ENCODE assay signal across 30 cellular contexts in genomic region chr1:22694172-22694571, GRCh38. TPM values are rescaled to one million over a fixed set of nuclear protein-coding genes. Genes with fewer than 3 reads are reported as not detected.
A peak's percentile ranks its signal among the peaks of the same experiment; 100 is the strongest.
DNase-seq lines count a peak whose midpoint lies in the region; ATAC-seq, FAIRE-seq and TF ChIP-seq lines count a peak whose summit lies in the region.
"Had no signal": no experiment of that assay in that cellular context is flagged by ENCODE, and none has a peak within 500 bp of the region (broad histone marks: within the 10 kb centered on the region; RNA-seq: fewer than 3 reads in every experiment).

No MANE protein-coding gene starts in this region.

- POLR2A ChIA-PET in K562 (lab: Yijun Ruan, JAX), result interaction anchor here (0.7 kb wide), 1 partner anchor 8 kb away, joined by 5 read pairs; no protein-coding TSS in a partner anchor

- TF ChIP-seq POLR2A in K562 (conservative IDR thresholded peaks at IDR 0.05), result no peak
- no peak for TF ChIP-seq POLR2A in spleen (IDR thresholded peaks at IDR 0.05)

- H3K4me3 Mint-ChIP-seq in natural killer cell treated with Interleukin-12 subunit alpha and Interleukin-12 subunit beta and Interleukin-15 and Interleukin-18, amount 100 ng/mL, for 72 hours, result no peak overlapping the region
- no peak overlapping the region for H3K4me3 Mint-ChIP-seq in natural killer cell
- H3K4me3 Mint-ChIP-seq: CD14-positive monocyte; CD4-positive, alpha-beta memory T cell; CD4-positive, CD25-positive, alpha-beta regulatory T cell; CD8-positive, alpha-beta memory T cell had no signal

- no peak for ATAC-seq in natural killer cell treated with Interleukin-12 subunit alpha and Interleukin-12 subunit beta and Interleukin-15 and Interleukin-18, amount 100 ng/mL, for 72 hours
- ATAC-seq in natural killer cell (no peak), K562 (no peak), GM19397 (IDR thresholded peaks at IDR 0.05; ENCODE audit: unreplicated experiment) (no peak)
- ATAC-seq: GM12878 had no signal

- H3K27me3 Mint-ChIP-seq in natural killer cell treated with Interleukin-12 subunit alpha and Interleukin-12 subunit beta and Interleukin-15 and Interleukin-18, amount 100 ng/mL, for 72 hours, result peaks cover 0 to 2% of the 10 kb centered on the region in 2 donors
- H3K27me3 Mint-ChIP-seq in natural killer cell (ENCODE audit: low read depth in 2 of 2), result peaks cover 0 to 4% of the 10 kb centered on the region in 2 donors
- H3K27me3 Mint-ChIP-seq: CD4-positive, CD25-positive, alpha-beta regulatory T cell had no signal

- no peaks in the 10 kb centered on the region for H3K36me3 Mint-ChIP-seq in natural killer cell treated with Interleukin-12 subunit alpha and Interleukin-12 subunit beta and Interleukin-15 and Interleukin-18, amount 100 ng/mL, for 72 hours
- no peaks in the 10 kb centered on the region for H3K36me3 Mint-ChIP-seq in natural killer cell
- H3K36me3 Mint-ChIP-seq: CD14-positive monocyte; CD4-positive, alpha-beta memory T cell; CD4-positive, CD25-positive, alpha-beta regulatory T cell; CD8-positive, alpha-beta memory T cell had no signal

- TF ChIP-seq CTCF in natural killer cell (IDR thresholded peaks at IDR 0.05), result no peak
- TF ChIP-seq CTCF in K562 (IDR thresholded peaks at IDR 0.05 in 2 of 3, conservative IDR thresholded peaks at IDR 0.05 in 1 of 3; ENCODE audit: insufficient read depth in 2 of 3, low read depth in 1 of 3, low read length in 3 of 3), result no peak
- no peak for TF ChIP-seq CTCF in spleen (IDR thresholded peaks at IDR 0.05 in 8 of 11, conservative IDR thresholded peaks at IDR 0.05 in 3 of 11)

- no peak for FAIRE-seq in K562 (lab: Jason Lieb, UNC)
- FAIRE-seq: A204.1, GM12878, GM12892, GM18507 had no signal

- no peaks in the 10 kb centered on the region for H3K79me2 ChIP-seq in K562 (ENCODE audit: control insufficient read depth, insufficient read depth, low read length)

- H3K36me3 ChIP-seq in K562 (ENCODE audit: control insufficient read depth, insufficient read depth, low read length), result no peaks in the 10 kb centered on the region
- no peaks in the 10 kb centered on the region for H3K36me3 ChIP-seq in spleen
- H3K36me3 ChIP-seq: BE2C, BLaER1 had no signal

- no peaks in the 10 kb centered on the region for H3K4me1 ChIP-seq in K562 (replicated peaks in 1 of 2; ENCODE audit: control insufficient read depth in 2 of 2, insufficient read depth in 2 of 2, low read length in 2 of 2)
- no peaks in the 10 kb centered on the region for H3K4me1 ChIP-seq in spleen
- H3K4me1 ChIP-seq: BE2C, BLaER1 had no signal

- no peak overlapping the region for H3K27ac Mint-ChIP-seq in natural killer cell treated with Interleukin-12 subunit alpha and Interleukin-12 subunit beta and Interleukin-15 and Interleukin-18, amount 100 ng/mL, for 72 hours
- H3K27ac Mint-ChIP-seq in natural killer cell, result no peak overlapping the region
- H3K27ac Mint-ChIP-seq: CD14-positive monocyte; CD4-positive, alpha-beta memory T cell; CD4-positive, CD25-positive, alpha-beta regulatory T cell had no signal

- no peaks in the 10 kb centered on the region for H4K20me1 ChIP-seq in K562 (replicated peaks; ENCODE audit: control insufficient read depth, insufficient read depth, low read length)
- H4K20me1 ChIP-seq: BLaER1 had no signal

- CTCF ChIA-PET in K562 (lab: Yijun Ruan, JAX; ENCODE audit: low intra/inter-chr PET ratio), result no interaction called here

- in situ Hi-C loops in K562 (cut with MboI), result no loop called here

- H3K4me1 Mint-ChIP-seq in natural killer cell treated with Interleukin-12 subunit alpha and Interleukin-12 subunit beta and Interleukin-15 and Interleukin-18, amount 100 ng/mL, for 72 hours (ENCODE audit: low read depth in 2 of 2), result no peaks in the 10 kb centered on the region
- no peaks in the 10 kb centered on the region for H3K4me1 Mint-ChIP-seq in natural killer cell
- H3K4me1 Mint-ChIP-seq: CD14-positive monocyte; CD4-positive, alpha-beta memory T cell; CD4-positive, CD25-positive, alpha-beta regulatory T cell; CD8-positive, alpha-beta memory T cell had no signal

- H3K27me3 ChIP-seq in K562 (ENCODE audit: control insufficient read depth in 2 of 2, insufficient read depth in 2 of 2, low read length in 2 of 2) (peaks cover 22 to 43% of the 10 kb centered on the region in 2 experiments), spleen (replicated peaks in 1 of 7) (no peaks in the 10 kb centered on the region)
- H3K27me3 ChIP-seq: BE2C, BLaER1 had no signal

- no TSS peak for BruUV-seq in K562 (replicated peaks; lab: Mats Ljungman, UMichigan)

- 5% methylated on average over 5 of the region's 5 CpGs for WGBS in K562 (ENCODE audit: insufficient coverage, low coverage, missing lambda C conversion rate)
- 86 to 96% (median 88%) methylated on average over 4 to 5 of the region's 5 CpGs for WGBS in spleen, 5 donors

- H3K9me3 ChIP-seq in K562 (replicated peaks; ENCODE audit: control insufficient read depth, insufficient read depth, low read depth, low read length) (no peaks in the 10 kb centered on the region), spleen (no peaks in the 10 kb centered on the region)
- H3K9me3 ChIP-seq: BE2C, BLaER1 had no signal

- TF ChIP-seq EP300 in K562 (IDR thresholded peaks at IDR 0.05; ENCODE audit: low read length), result no peak

- H3K4me3 ChIP-seq in K562 (no peak overlapping the region), spleen (no peak overlapping the region)
- H3K4me3 ChIP-seq: BLaER1, GM12878 had no signal

- intact Hi-C loops in natural killer cell (cut with micrococcal nuclease), result no loop called here
- intact Hi-C loops in K562 (cut with micrococcal nuclease), result no loop called here
- intact Hi-C loops in spleen (cut with DNase I; ENCODE audit: low total_unique reads), result no loop called here

- TF ChIP-seq RAD21 in K562 (CRISPR knock-in tag; conservative IDR thresholded peaks at IDR 0.05 in 1 of 2, IDR thresholded peaks at IDR 0.05 in 1 of 2), result no peak

- DNase-seq in natural killer cell treated with Interleukin-12 subunit alpha and Interleukin-12 subunit beta and Interleukin-15 and Interleukin-18, amount 100 ng/mL, for 72 hours (ENCODE audit: low spot score), result peak; percentile 44
- DNase-seq in natural killer cell, result no peak
- no peak for DNase-seq in K562 (ENCODE audit: extremely low read depth in 1 of 4, low spot score in 3 of 4)
- no peak for DNase-seq in spleen
- DNase-seq: 8988T; ACHN; BE2C; C1 segment of cervical spinal cord; CD4-positive, alpha-beta memory T cell; CD4-positive, CD25-positive, alpha-beta regulatory T cell; CD8-positive, alpha-beta memory T cell; COR-L47; DMS 273 treated with DMSO at 0.1 percent for 48 hours; DMS153; DMS53; DMS79; DND-41; EL; GDM1 had no signal

- H3K9me1 ChIP-seq in K562 (ENCODE audit: control insufficient read depth, insufficient read depth, low read length), result no peaks in the 10 kb centered on the region

- H2AFZ ChIP-seq in K562 (ENCODE audit: low read depth, low read length), result no peak overlapping the region

- no peak overlapping the region for H3K4me2 ChIP-seq in K562 (ENCODE audit: insufficient read depth, low read length)
- H3K4me2 ChIP-seq: BLaER1 had no signal

- H3K9me3 Mint-ChIP-seq in natural killer cell treated with Interleukin-12 subunit alpha and Interleukin-12 subunit beta and Interleukin-15 and Interleukin-18, amount 100 ng/mL, for 72 hours, result no peaks in the 10 kb centered on the region
- H3K9me3 Mint-ChIP-seq in natural killer cell, result no peaks in the 10 kb centered on the region
- H3K9me3 Mint-ChIP-seq: CD14-positive monocyte; CD4-positive, alpha-beta memory T cell; CD4-positive, CD25-positive, alpha-beta regulatory T cell; CD8-positive, alpha-beta memory T cell had no signal

- no peak overlapping the region for H3K27ac ChIP-seq in K562 (ENCODE audit: extremely low read depth, low read depth, low read length)
- H3K27ac ChIP-seq in spleen, result no peak overlapping the region
- H3K27ac ChIP-seq: BLaER1 had no signal

- no peak overlapping the region for H3K9ac ChIP-seq in K562 (ENCODE audit: insufficient read depth in 1 of 2, low read depth in 2 of 2, low read length in 2 of 2)
- H3K9ac ChIP-seq: BLaER1 had no signal

RNA-seq across cellular contexts. Expression of gene EPHB2, which starts 16.5 kb away (rescaled TPM):
- total RNA-seq in natural killer cell treated with Interleukin-12 subunit alpha and Interleukin-12 subunit beta and Interleukin-15 and Interleukin-18, amount 100 ng/mL, for 72 hours, result not detected
- under 1 TPM in 2 of 3 donors, not detected in 1; 0.14 to 0.23 TPM for total RNA-seq in natural killer cell
- total RNA-seq in K562 (2011; cell fraction: chromatin; rRNA removed; ENCODE audit: low replicate concordance), result 0.23 TPM in 1 of 2 replicates, not detected in the other
- not detected in 2 replicates for total RNA-seq in K562 (2011; cell fraction: nucleolus; rRNA removed)
- not detected in 2 replicates for total RNA-seq in K562 (2011; cell fraction: nucleoplasm; rRNA removed)
- total RNA-seq in K562 (2014; rRNA removed), result not detected in 2 replicates
- not detected in 2 replicates for total RNA-seq in K562 (2014; rRNA removed; fragmentation: Illumina TruSeq; extraction: Trizol)
- total RNA-seq in K562 (2015; rRNA removed; fragmentation: Illumina TruSeq; extraction: Trizol), result not detected in 2 replicates
- total RNA-seq in K562 (2021), result not detected in 2 replicates
- polyA plus RNA-seq in K562 (2011; rRNA removed), result 0.05 TPM in 1 of 2 replicates, not detected in the other
- polyA plus RNA-seq in K562 (2011; cell fraction: cytosol; rRNA removed), result 0.03 TPM in 1 of 2 replicates, not detected in the other
- polyA plus RNA-seq in K562 (2011; cell fraction: nucleus; rRNA removed), result not detected in 2 replicates
- polyA plus RNA-seq in K562 (2012), result 0.03 and 0.18 TPM in 2 replicates
- not detected in 2 replicates for polyA plus RNA-seq in K562 (2014; fragmentation: Illumina TruSeq; extraction: Trizol)
- polyA plus RNA-seq in K562 (2014; fragmentation: Nextera tagmentation; extraction: Ambion mirVana), result not detected
- not detected in 2 replicates for polyA plus RNA-seq in K562 (2014; rRNA removed)
- not detected in 2 replicates for polyA minus RNA-seq in K562 (2011; rRNA and poly(A)+ RNA removed)
- polyA minus RNA-seq in K562 (2011; cell fraction: cytosol; rRNA and poly(A)+ RNA removed), result not detected in 2 replicates
- not detected in 2 replicates for polyA minus RNA-seq in K562 (2011; cell fraction: nucleus; rRNA and poly(A)+ RNA removed)
- total RNA-seq in spleen, result 1 to 10 TPM; 2.5 to 9.3 (median 7.3) TPM
- polyA plus RNA-seq in spleen, result 1 to 10 TPM in 2 of 3 donors, under 1 TPM in 1; 0.67 to 2.0 (median 1.3) TPM
- total RNA-seq: CD4-positive, CD25-positive, alpha-beta regulatory T cell had no signal
- polyA plus RNA-seq: CD4-positive, alpha-beta memory T cell; CD4-positive, CD25-positive, alpha-beta regulatory T cell; CD8-positive, alpha-beta memory T cell had no signal

RNA-seq across cellular contexts. Expression of gene C1QB, which starts 41.1 kb away (rescaled TPM):
- not detected for total RNA-seq in natural killer cell treated with Interleukin-12 subunit alpha and Interleukin-12 subunit beta and Interleukin-15 and Interleukin-18, amount 100 ng/mL, for 72 hours
- 1 to 10 TPM in 1 of 3 donors, under 1 TPM in 1, not detected in 1; 0.70 to 1.3 TPM for total RNA-seq in natural killer cell
- not detected in 2 replicates for total RNA-seq in K562 (2011; cell fraction: chromatin; rRNA removed; ENCODE audit: low replicate concordance)
- total RNA-seq in K562 (2011; cell fraction: nucleolus; rRNA removed), result not detected in 2 replicates
- not detected in 2 replicates for total RNA-seq in K562 (2011; cell fraction: nucleoplasm; rRNA removed)
- not detected in 2 replicates for total RNA-seq in K562 (2014; rRNA removed)
- total RNA-seq in K562 (2014; rRNA removed; fragmentation: Illumina TruSeq; extraction: Trizol), result not detected in 2 replicates
- total RNA-seq in K562 (2015; rRNA removed; fragmentation: Illumina TruSeq; extraction: Trizol), result not detected in 2 replicates
- total RNA-seq in K562 (2021), result 0.51 and 0.55 TPM in 2 replicates
- polyA plus RNA-seq in K562 (2011; rRNA removed), result not detected in 2 replicates
- polyA plus RNA-seq in K562 (2011; cell fraction: cytosol; rRNA removed), result not detected in 2 replicates
- polyA plus RNA-seq in K562 (2011; cell fraction: nucleus; rRNA removed), result not detected in 2 replicates
- not detected in 2 replicates for polyA plus RNA-seq in K562 (2012)
- not detected in 2 replicates for polyA plus RNA-seq in K562 (2014; fragmentation: Illumina TruSeq; extraction: Trizol)
- polyA plus RNA-seq in K562 (2014; fragmentation: Nextera tagmentation; extraction: Ambion mirVana), result not detected
- polyA plus RNA-seq in K562 (2014; rRNA removed), result not detected in 2 replicates
- not detected in 2 replicates for polyA minus RNA-seq in K562 (2011; rRNA and poly(A)+ RNA removed)
- not detected in 2 replicates for polyA minus RNA-seq in K562 (2011; cell fraction: cytosol; rRNA and poly(A)+ RNA removed)
- polyA minus RNA-seq in K562 (2011; cell fraction: nucleus; rRNA and poly(A)+ RNA removed), result not detected in 2 replicates
- 1,000 to 10,000 TPM; 1,098 to 3,817 (median 2,128) TPM for total RNA-seq in spleen
- 100 to 1,000 TPM; 225 to 496 (median 490) TPM for polyA plus RNA-seq in spleen
- total RNA-seq: A673; CD4-positive, CD25-positive, alpha-beta regulatory T cell; Daoy; G401 had no signal
- polyA plus RNA-seq: AG04450; CD4-positive, alpha-beta memory T cell; CD4-positive, CD25-positive, alpha-beta regulatory T cell; CD8-positive, alpha-beta memory T cell; GM12878 had no signal

RNA-seq across cellular contexts. Expression of gene C1QC, which starts 50.7 kb away (rescaled TPM):
- total RNA-seq in natural killer cell treated with Interleukin-12 subunit alpha and Interleukin-12 subunit beta and Interleukin-15 and Interleukin-18, amount 100 ng/mL, for 72 hours, result not detected
- total RNA-seq in natural killer cell (under 1 TPM in 1 of 3 donors, not detected in 2; 0.33 TPM), K562 (2014; rRNA removed) (not detected in 2 replicates), K562 (2014; rRNA removed; fragmentation: Illumina TruSeq; extraction: Trizol) (not detected in 2 replicates), K562 (2015; rRNA removed; fragmentation: Illumina TruSeq; extraction: Trizol) (not detected in 2 replicates), K562 (2021) (0.47 and 0.69 TPM in 2 replicates), spleen (1,000 to 10,000 TPM in 5 of 7 donors, 100 to 1,000 TPM in 2; 919 to 1,691 (median 1,278) TPM)
- not detected in 2 replicates for total RNA-seq in K562 (2011; cell fraction: chromatin; rRNA removed; ENCODE audit: low replicate concordance)
- total RNA-seq in K562 (2011; cell fraction: nucleolus; rRNA removed), result not detected in 2 replicates
- not detected in 2 replicates for total RNA-seq in K562 (2011; cell fraction: nucleoplasm; rRNA removed)
- polyA plus RNA-seq in K562 (2011; rRNA removed) (not detected in 2 replicates), K562 (2014; fragmentation: Illumina TruSeq; extraction: Trizol) (not detected in 2 replicates), K562 (2014; fragmentation: Nextera tagmentation; extraction: Ambion mirVana) (not detected), K562 (2014; rRNA removed) (not detected in 2 replicates), spleen (100 to 1,000 TPM in 2 of 3 donors, 10 to 100 TPM in 1; 98.7 to 283 (median 276) TPM)
- not detected in 2 replicates for polyA plus RNA-seq in K562 (2011; cell fraction: cytosol; rRNA removed)
- not detected in 2 replicates for polyA plus RNA-seq in K562 (2011; cell fraction: nucleus; rRNA removed)
- polyA plus RNA-seq in K562 (2012), result not detected in 2 replicates
- not detected in 2 replicates for polyA minus RNA-seq in K562 (2011; rRNA and poly(A)+ RNA removed)
- polyA minus RNA-seq in K562 (2011; cell fraction: cytosol; rRNA and poly(A)+ RNA removed), result not detected in 2 replicates
- not detected in 2 replicates for polyA minus RNA-seq in K562 (2011; cell fraction: nucleus; rRNA and poly(A)+ RNA removed)
- total RNA-seq: A673; CD4-positive, CD25-positive, alpha-beta regulatory T cell; Daoy; G401 had no signal
- polyA plus RNA-seq: AG04450; CD4-positive, alpha-beta memory T cell; CD4-positive, CD25-positive, alpha-beta regulatory T cell; CD8-positive, alpha-beta memory T cell; GM12878 had no signal

RNA-seq across cellular contexts. Expression of gene C1QA, which starts 57.7 kb away (rescaled TPM):
- total RNA-seq in natural killer cell treated with Interleukin-12 subunit alpha and Interleukin-12 subunit beta and Interleukin-15 and Interleukin-18, amount 100 ng/mL, for 72 hours, result not detected
- total RNA-seq in natural killer cell (1 to 10 TPM in 1 of 3 donors, under 1 TPM in 1, not detected in 1; 0.43 to 3.9 TPM), K562 (2014; rRNA removed) (not detected in 2 replicates), K562 (2014; rRNA removed; fragmentation: Illumina TruSeq; extraction: Trizol) (not detected in 2 replicates), K562 (2015; rRNA removed; fragmentation: Illumina TruSeq; extraction: Trizol) (not detected in 2 replicates), K562 (2021) (0.71 and 0.94 TPM in 2 replicates), spleen (1,000 to 10,000 TPM in 3 of 7 donors, 100 to 1,000 TPM in 4; 643 to 1,485 (median 980) TPM)
- not detected in 2 replicates for total RNA-seq in K562 (2011; cell fraction: chromatin; rRNA removed; ENCODE audit: low replicate concordance)
- not detected in 2 replicates for total RNA-seq in K562 (2011; cell fraction: nucleolus; rRNA removed)
- not detected in 2 replicates for total RNA-seq in K562 (2011; cell fraction: nucleoplasm; rRNA removed)
- polyA plus RNA-seq in K562 (2011; rRNA removed) (not detected in 2 replicates), K562 (2014; fragmentation: Illumina TruSeq; extraction: Trizol) (not detected in 2 replicates), K562 (2014; fragmentation: Nextera tagmentation; extraction: Ambion mirVana) (not detected), K562 (2014; rRNA removed) (not detected in 2 replicates), spleen (100 to 1,000 TPM; 296 to 658 (median 579) TPM)
- not detected in 2 replicates for polyA plus RNA-seq in K562 (2011; cell fraction: cytosol; rRNA removed)
- polyA plus RNA-seq in K562 (2011; cell fraction: nucleus; rRNA removed), result not detected in 2 replicates
- not detected in 2 replicates for polyA plus RNA-seq in K562 (2012)
- not detected in 2 replicates for polyA minus RNA-seq in K562 (2011; rRNA and poly(A)+ RNA removed)
- not detected in 2 replicates for polyA minus RNA-seq in K562 (2011; cell fraction: cytosol; rRNA and poly(A)+ RNA removed)
- polyA minus RNA-seq in K562 (2011; cell fraction: nucleus; rRNA and poly(A)+ RNA removed), result not detected in 2 replicates
- total RNA-seq: A673; CD4-positive, CD25-positive, alpha-beta regulatory T cell; Daoy; G401 had no signal
- polyA plus RNA-seq: AG04450; CD4-positive, alpha-beta memory T cell; CD4-positive, CD25-positive, alpha-beta regulatory T cell; CD8-positive, alpha-beta memory T cell; GM12878 had no signal

Comparison
In these comparisons a context has a peak if more than half of its experiments do, and no peak if none do; other contexts are left out.
1. RNA of gene C1QB, which starts 41.1 kb away (total RNA-seq): 1,098 to 3,817 TPM in spleen; 0.70 to 1.3 TPM in natural killer cell, not detected in natural killer cell treated with Interleukin-12 subunit alpha and Interleukin-12 subunit beta and Interleukin-15 and Interleukin-18, amount 100 ng/mL, for 72 hours and 0.51 to 0.55 TPM in K562; every median in the first group is over 100 times any median in the second.
2. RNA of gene C1QC, which starts 50.7 kb away (total RNA-seq): 919 to 1,691 TPM in spleen; 0.33 TPM in natural killer cell, not detected in natural killer cell treated with Interleukin-12 subunit alpha and Interleukin-12 subunit beta and Interleukin-15 and Interleukin-18, amount 100 ng/mL, for 72 hours and 0.47 to 0.69 TPM in K562; every median in the first group is over 100 times any median in the second.